ENCODE assay signal across 1 cellular context in the genomic region with DNA sequence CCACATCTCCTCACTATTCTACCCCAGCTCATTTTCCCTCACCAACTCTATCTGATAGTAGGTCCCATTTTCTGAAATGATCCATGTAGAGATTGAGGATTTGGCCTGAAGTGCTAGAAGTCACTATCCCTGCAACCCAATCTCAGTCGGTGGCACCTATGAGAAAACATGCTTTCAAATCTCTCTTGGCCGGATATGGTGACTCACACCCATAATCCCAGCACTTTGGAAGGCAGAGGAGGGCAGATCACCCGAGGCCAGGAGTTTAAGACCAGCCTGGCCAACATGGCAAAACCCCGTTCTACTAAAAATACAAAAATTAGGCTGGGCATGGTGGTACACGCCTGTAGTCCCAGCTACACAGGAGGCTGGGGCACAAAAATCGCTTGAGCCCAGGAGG.
TF ChIP-seq lines count a peak whose summit lies in the region.

No MANE protein-coding gene starts in this region.

TF ChIP-seq in GM23338, 12 proteins besides CTCF, POLR2A, EP300 and RAD21 (continued from another document):
- TF ChIP-seq, protein P1, sequence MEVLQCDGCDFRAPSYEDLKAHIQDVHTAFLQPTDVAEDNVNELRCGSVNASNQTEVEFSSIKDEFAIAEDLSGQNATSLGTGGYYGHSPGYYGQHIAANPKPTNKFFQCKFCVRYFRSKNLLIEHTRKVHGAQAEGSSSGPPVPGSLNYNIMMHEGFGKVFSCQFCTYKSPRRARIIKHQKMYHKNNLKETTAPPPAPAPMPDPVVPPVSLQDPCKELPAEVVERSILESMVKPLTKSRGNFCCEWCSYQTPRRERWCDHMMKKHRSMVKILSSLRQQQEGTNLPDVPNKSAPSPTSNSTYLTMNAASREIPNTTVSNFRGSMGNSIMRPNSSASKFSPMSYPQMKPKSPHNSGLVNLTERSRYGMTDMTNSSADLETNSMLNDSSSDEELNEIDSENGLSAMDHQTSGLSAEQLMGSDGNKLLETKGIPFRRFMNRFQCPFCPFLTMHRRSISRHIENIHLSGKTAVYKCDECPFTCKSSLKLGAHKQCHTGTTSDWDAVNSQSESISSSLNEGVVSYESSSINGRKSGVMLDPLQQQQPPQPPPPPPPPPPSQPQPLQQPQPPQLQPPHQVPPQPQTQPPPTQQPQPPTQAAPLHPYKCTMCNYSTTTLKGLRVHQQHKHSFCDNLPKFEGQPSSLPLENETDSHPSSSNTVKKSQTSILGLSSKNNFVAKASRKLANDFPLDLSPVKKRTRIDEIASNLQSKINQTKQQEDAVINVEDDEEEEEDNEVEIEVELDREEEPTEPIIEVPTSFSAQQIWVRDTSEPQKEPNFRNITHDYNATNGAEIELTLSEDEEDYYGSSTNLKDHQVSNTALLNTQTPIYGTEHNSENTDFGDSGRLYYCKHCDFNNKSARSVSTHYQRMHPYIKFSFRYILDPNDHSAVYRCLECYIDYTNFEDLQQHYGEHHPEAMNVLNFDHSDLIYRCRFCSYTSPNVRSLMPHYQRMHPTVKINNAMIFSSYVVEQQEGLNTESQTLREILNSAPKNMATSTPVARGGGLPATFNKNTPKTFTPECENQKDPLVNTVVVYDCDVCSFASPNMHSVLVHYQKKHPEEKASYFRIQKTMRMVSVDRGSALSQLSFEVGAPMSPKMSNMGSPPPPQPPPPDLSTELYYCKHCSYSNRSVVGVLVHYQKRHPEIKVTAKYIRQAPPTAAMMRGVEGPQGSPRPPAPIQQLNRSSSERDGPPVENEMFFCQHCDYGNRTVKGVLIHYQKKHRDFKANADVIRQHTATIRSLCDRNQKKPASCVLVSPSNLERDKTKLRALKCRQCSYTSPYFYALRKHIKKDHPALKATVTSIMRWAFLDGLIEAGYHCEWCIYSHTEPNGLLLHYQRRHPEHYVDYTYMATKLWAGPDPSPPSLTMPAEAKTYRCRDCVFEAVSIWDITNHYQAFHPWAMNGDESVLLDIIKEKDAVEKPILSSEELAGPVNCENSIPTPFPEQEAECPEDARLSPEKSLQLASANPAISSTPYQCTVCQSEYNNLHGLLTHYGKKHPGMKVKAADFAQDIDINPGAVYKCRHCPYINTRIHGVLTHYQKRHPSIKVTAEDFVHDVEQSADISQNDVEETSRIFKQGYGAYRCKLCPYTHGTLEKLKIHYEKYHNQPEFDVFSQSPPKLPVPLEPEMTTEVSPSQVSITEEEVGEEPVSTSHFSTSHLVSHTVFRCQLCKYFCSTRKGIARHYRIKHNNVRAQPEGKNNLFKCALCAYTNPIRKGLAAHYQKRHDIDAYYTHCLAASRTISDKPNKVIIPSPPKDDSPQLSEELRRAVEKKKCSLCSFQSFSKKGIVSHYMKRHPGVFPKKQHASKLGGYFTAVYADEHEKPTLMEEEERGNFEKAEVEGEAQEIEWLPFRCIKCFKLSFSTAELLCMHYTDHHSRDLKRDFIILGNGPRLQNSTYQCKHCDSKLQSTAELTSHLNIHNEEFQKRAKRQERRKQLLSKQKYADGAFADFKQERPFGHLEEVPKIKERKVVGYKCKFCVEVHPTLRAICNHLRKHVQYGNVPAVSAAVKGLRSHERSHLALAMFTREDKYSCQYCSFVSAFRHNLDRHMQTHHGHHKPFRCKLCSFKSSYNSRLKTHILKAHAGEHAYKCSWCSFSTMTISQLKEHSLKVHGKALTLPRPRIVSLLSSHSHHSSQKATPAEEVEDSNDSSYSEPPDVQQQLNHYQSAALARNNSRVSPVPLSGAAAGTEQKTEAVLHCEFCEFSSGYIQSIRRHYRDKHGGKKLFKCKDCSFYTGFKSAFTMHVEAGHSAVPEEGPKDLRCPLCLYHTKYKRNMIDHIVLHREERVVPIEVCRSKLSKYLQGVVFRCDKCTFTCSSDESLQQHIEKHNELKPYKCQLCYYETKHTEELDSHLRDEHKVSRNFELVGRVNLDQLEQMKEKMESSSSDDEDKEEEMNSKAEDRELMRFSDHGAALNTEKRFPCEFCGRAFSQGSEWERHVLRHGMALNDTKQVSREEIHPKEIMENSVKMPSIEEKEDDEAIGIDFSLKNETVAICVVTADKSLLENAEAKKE (CRISPR knock-in tag; IDR thresholded peaks at IDR 0.05), result no peak
- TF ChIP-seq ZNF114 (CRISPR knock-in tag; IDR thresholded peaks at IDR 0.05), result no peak
- TF ChIP-seq, protein P2, sequence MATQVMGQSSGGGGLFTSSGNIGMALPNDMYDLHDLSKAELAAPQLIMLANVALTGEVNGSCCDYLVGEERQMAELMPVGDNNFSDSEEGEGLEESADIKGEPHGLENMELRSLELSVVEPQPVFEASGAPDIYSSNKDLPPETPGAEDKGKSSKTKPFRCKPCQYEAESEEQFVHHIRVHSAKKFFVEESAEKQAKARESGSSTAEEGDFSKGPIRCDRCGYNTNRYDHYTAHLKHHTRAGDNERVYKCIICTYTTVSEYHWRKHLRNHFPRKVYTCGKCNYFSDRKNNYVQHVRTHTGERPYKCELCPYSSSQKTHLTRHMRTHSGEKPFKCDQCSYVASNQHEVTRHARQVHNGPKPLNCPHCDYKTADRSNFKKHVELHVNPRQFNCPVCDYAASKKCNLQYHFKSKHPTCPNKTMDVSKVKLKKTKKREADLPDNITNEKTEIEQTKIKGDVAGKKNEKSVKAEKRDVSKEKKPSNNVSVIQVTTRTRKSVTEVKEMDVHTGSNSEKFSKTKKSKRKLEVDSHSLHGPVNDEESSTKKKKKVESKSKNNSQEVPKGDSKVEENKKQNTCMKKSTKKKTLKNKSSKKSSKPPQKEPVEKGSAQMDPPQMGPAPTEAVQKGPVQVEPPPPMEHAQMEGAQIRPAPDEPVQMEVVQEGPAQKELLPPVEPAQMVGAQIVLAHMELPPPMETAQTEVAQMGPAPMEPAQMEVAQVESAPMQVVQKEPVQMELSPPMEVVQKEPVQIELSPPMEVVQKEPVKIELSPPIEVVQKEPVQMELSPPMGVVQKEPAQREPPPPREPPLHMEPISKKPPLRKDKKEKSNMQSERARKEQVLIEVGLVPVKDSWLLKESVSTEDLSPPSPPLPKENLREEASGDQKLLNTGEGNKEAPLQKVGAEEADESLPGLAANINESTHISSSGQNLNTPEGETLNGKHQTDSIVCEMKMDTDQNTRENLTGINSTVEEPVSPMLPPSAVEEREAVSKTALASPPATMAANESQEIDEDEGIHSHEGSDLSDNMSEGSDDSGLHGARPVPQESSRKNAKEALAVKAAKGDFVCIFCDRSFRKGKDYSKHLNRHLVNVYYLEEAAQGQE (IDR thresholded peaks at IDR 0.05; ENCODE audit: unreplicated experiment), result no peak
- TF ChIP-seq, protein P3, sequence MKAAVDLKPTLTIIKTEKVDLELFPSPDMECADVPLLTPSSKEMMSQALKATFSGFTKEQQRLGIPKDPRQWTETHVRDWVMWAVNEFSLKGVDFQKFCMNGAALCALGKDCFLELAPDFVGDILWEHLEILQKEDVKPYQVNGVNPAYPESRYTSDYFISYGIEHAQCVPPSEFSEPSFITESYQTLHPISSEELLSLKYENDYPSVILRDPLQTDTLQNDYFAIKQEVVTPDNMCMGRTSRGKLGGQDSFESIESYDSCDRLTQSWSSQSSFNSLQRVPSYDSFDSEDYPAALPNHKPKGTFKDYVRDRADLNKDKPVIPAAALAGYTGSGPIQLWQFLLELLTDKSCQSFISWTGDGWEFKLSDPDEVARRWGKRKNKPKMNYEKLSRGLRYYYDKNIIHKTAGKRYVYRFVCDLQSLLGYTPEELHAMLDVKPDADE (IDR thresholded peaks at IDR 0.05), result no peak
- TF ChIP-seq EZH2phosphoT487 (IDR thresholded peaks at IDR 0.05; ENCODE audit: unreplicated experiment), result no peak
- no peak for TF ChIP-seq NANOG (IDR thresholded peaks at IDR 0.05; ENCODE audit: borderline replicate concordance)
- no peak for TF ChIP-seq CREB1 (CRISPR knock-in tag; IDR thresholded peaks at IDR 0.05; ENCODE audit: low read depth)
- no peak for TF ChIP-seq STAT1 (IDR thresholded peaks at IDR 0.05; ENCODE audit: unreplicated experiment)
- TF ChIP-seq POLR2AphosphoS5 (IDR thresholded peaks at IDR 0.05; ENCODE audit: low read depth), result no peak
